In genomic region chr16:11370084-11370931, GRCh38 we compare ENCODE assay signal across 10 cellular contexts. TPM values are rescaled to one million over a fixed set of nuclear protein-coding genes. Genes with fewer than 3 reads are reported as not detected.
DNase-seq lines count a peak whose midpoint lies in the region; ATAC-seq and TF ChIP-seq lines count a peak whose summit lies in the region.
"Had no signal": no experiment of that assay in that cellular context is flagged by ENCODE, and none has a peak within 500 bp of the region (broad histone marks: within the 10 kb centered on the region; RNA-seq: fewer than 3 reads in every experiment).

No MANE protein-coding gene starts in this region.

- no peak overlapping the region for H2AFZ ChIP-seq in mesenchymal stem cell (ENCODE audit: low read depth, low read length)

- H3K36me3 ChIP-seq in mesenchymal stem cell (ENCODE audit: control insufficient read depth in 1 of 2, insufficient read depth in 2 of 2, low read depth in 1 of 2, low read length in 2 of 2) (no peaks in the 10 kb centered on the region), transverse colon (no peaks in the 10 kb centered on the region)

- H2BK15ac ChIP-seq in mesenchymal stem cell (ENCODE audit: low read depth, poor library complexity, severe bottlenecking) = no peak overlapping the region

- no peaks in the 10 kb centered on the region for H3K36me3 Mint-ChIP-seq in T-helper 17 cell (ENCODE audit: low read depth)

- no peak for TF ChIP-seq POLR2A in transverse colon (IDR thresholded peaks at IDR 0.05)

- no peak overlapping the region for H2BK5ac ChIP-seq in mesenchymal stem cell (ENCODE audit: low read depth, low read length, poor library complexity, severe bottlenecking)

- H3K9me3 ChIP-seq in T-helper 17 cell (ENCODE audit: control insufficient read depth, low read length, poor library complexity, severe bottlenecking) (no peaks in the 10 kb centered on the region), mesenchymal stem cell (ENCODE audit: control insufficient read depth, low read length) (no peaks in the 10 kb centered on the region), transverse colon (no peaks in the 10 kb centered on the region)

- 90% methylated on average over 4 of the region's 7 CpGs for WGBS in mesenchymal stem cell
- 62 to 67% methylated on average over 4 to 7 of the region's 7 CpGs for WGBS in transverse colon (ENCODE audit: low coverage in 1 of 2), 2 donors

- peak overlapping the region; percentile 66 for H2AK5ac ChIP-seq in mesenchymal stem cell (ENCODE audit: low read length, severe bottlenecking)

- in situ Hi-C loops in transverse colon (cut with MboI; ENCODE audit: low pct_ligation_motif_present in 1 of 4, low pct_unique_long_range_greater_than_20kb in 1 of 4, low sequenced_read_pairs in 3 of 4) = loop anchor here in 3 of 4 donors (25.0 kb wide), 2 partner anchors 108 to 408 kb away; partner anchors contain the start of genes PRM3 (in 2 of the 3), SOCS1 (in 2 of the 3) and TNP2 (in 2 of the 3)

- H4K8ac ChIP-seq in mesenchymal stem cell (ENCODE audit: low read length) = no peak overlapping the region

- H3K27me3 Mint-ChIP-seq in T-helper 17 cell = no peaks in the 10 kb centered on the region

- H3K27ac Mint-ChIP-seq in T-helper 17 cell = peak overlapping the region; percentile 51

- ATAC-seq in GM21825 (IDR thresholded peaks at IDR 0.05; ENCODE audit: unreplicated experiment) (peak; percentile 68), T-helper 17 cell (peak; percentile 86), HG03571 (IDR thresholded peaks at IDR 0.05; ENCODE audit: unreplicated experiment) (no peak), HG03097 (IDR thresholded peaks at IDR 0.05; ENCODE audit: low FRiP score, unreplicated experiment) (no peak)

- H3K4me1 Mint-ChIP-seq in T-helper 17 cell = peaks cover 14% of the 10 kb centered on the region

- no peaks in the 10 kb centered on the region for H3K79me1 ChIP-seq in mesenchymal stem cell (replicated peaks; ENCODE audit: low read length, poor library complexity, severe bottlenecking)

- intact Hi-C loops in transverse colon (cut with DNase I; ENCODE audit: low total_unique reads) = no loop called here

- H2BK12ac ChIP-seq in mesenchymal stem cell (ENCODE audit: low read length in 2 of 2) = peak overlapping the region in 1 of 2 experiments; percentile 24

- no peak overlapping the region for H3K4me2 ChIP-seq in mesenchymal stem cell (ENCODE audit: low read length, poor library complexity, severe bottlenecking)

- no peak overlapping the region for H3K4me3 ChIP-seq in GM12865 (ENCODE audit: low read depth, low read length)
- no peak overlapping the region for H3K4me3 ChIP-seq in mesenchymal stem cell (ENCODE audit: insufficient read depth in 1 of 2, low read depth in 1 of 2, low read length in 2 of 2)
- H3K4me3 ChIP-seq in transverse colon = no peak overlapping the region

- no peak overlapping the region for H3K4ac ChIP-seq in mesenchymal stem cell (ENCODE audit: low read depth in 1 of 2, low read length in 2 of 2)

- H3K27me3 ChIP-seq in mesenchymal stem cell (ENCODE audit: control insufficient read depth in 1 of 2, insufficient read depth in 1 of 2, low read length in 2 of 2) (no peaks in the 10 kb centered on the region), transverse colon (no peaks in the 10 kb centered on the region)

- H3K18ac ChIP-seq in mesenchymal stem cell (ENCODE audit: low read depth in 1 of 2, low read length in 2 of 2) = peak overlapping the region in 1 of 2 experiments; percentile 23

- H3K9ac ChIP-seq in mesenchymal stem cell (ENCODE audit: low read length) = no peak overlapping the region

- no peak overlapping the region for H3K23ac ChIP-seq in mesenchymal stem cell (ENCODE audit: low read length in 2 of 2)

- no peak overlapping the region for H3K4me3 Mint-ChIP-seq in T-helper 17 cell

- H2BK120ac ChIP-seq in mesenchymal stem cell (ENCODE audit: low read depth, low read length) = no peak overlapping the region

- TF ChIP-seq EP300 in transverse colon (IDR thresholded peaks at IDR 0.05; ENCODE audit: low read depth) = no peak

- no peak overlapping the region for H4K91ac ChIP-seq in mesenchymal stem cell (ENCODE audit: low read length)

- H3K27ac ChIP-seq in mesenchymal stem cell (ENCODE audit: low read length, poor library complexity, severe bottlenecking) = peak overlapping the region; percentile 3
- no peak overlapping the region for H3K27ac ChIP-seq in transverse colon
- H3K27ac ChIP-seq: RWPE1 had no signal

- DNase-seq in GM12865 (ENCODE audit: low read depth) (peak; percentile 71), T-helper 17 cell (no peak), mesenchymal stem cell (no peak), HCEC 1CT (no peak), transverse colon (no peak)
- DNase-seq: hippocampal formation had no signal

- peaks cover 4% of the 10 kb centered on the region for H3K4me1 ChIP-seq in mesenchymal stem cell (ENCODE audit: control insufficient read depth, insufficient read depth, low read depth, low read length)
- H3K4me1 ChIP-seq in transverse colon = no peaks in the 10 kb centered on the region

- TF ChIP-seq CTCF in GM12865 (IDR thresholded peaks at IDR 0.05; ENCODE audit: insufficient read depth, low read depth, low read length, missing control alignments) (no peak), transverse colon (IDR thresholded peaks at IDR 0.05) (no peak)

- H3K14ac ChIP-seq in mesenchymal stem cell (ENCODE audit: low read length in 2 of 2) = no peak overlapping the region

RNA-seq across cellular contexts. Expression of gene RMI2, which starts 25.0 kb away (rescaled TPM):
- total RNA-seq in T-helper 17 cell (1 to 10 TPM; 1.4 to 2.1 TPM), transverse colon (1 to 10 TPM in 2 of 4 donors, not detected in 2; 2.3 to 2.9 TPM)
- 4.6 TPM for polyA plus RNA-seq in mesenchymal stem cell (2013, experiment 1 of 2)
- polyA plus RNA-seq in mesenchymal stem cell (2013, experiment 2 of 2) = 4.4 TPM

Comparison
In these comparisons a context has a peak if more than half of its experiments do, and no peak if none do; other contexts are left out.
1. ATAC-seq: peak in GM21825 (single experiment) and T-helper 17 cell (single experiment); none in HG03571 (single experiment) and HG03097 (single experiment).